21 cellular contexts compared by ENCODE assay signal in the genomic region with DNA sequence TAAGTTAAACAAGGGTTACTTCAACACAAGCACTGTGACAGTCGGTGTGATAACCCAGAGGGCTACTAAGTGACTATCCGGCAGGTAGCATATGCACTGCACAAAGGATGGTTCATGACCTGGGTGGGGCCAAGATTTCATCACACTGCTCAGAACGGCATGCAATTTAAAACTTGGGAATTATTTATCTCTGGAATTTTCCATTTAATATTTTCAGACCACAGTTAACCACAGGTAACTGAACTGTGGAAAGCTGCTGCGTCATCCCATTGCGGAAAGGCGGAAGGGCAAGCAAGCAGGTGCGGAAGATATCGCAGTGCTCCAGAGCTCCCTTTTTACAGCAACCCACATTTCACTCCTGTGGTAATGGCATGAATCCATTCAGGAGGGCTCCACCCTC.
DNase-seq lines count a peak whose midpoint lies in the region; ATAC-seq and TF ChIP-seq lines count a peak whose summit lies in the region.
"Had no signal": no experiment of that assay in that cellular context is flagged by ENCODE, and none has a peak within 500 bp of the region (broad histone marks: within the 10 kb centered on the region; RNA-seq: fewer than 3 reads in every experiment).

No MANE protein-coding gene starts in this region.

- DNase-seq in Caco-2 (peak; percentile 15 to 53), HT-29 (ENCODE audit: low spot score) (peak; percentile 85), Peyer's patch (peak in 2 of 3 donors; percentile 64 to 82), left colon (no peak), hypothalamus (lab: John Stamatoyannopoulos, UW) (no peak)
- DNase-seq: HCEC 1CT, IMR-90, Karpas-422, MG63, NCI-H1417 treated with DMSO at 0.1 percent for 48 hours, NCI-H187, NCI-H345, NCI-H524, RPMI8226, SHP77 had no signal

- H3K36me3 ChIP-seq in Caco-2 (ENCODE audit: control insufficient read depth, insufficient read depth, low read length) (no peaks in the 10 kb centered on the region), Peyer's patch (no peaks in the 10 kb centered on the region)
- H3K36me3 ChIP-seq: MG63 had no signal

- POLR2A ChIA-PET in Caco-2 (lab: Charles Lee), result no interaction called here

- H3K4me3 ChIP-seq in Caco-2 (ENCODE audit: low read depth, low read length) (no peak overlapping the region), Peyer's patch (no peak overlapping the region)
- H3K4me3 ChIP-seq: A549, GM23338, MG63 had no signal

- intact Hi-C loops in Caco-2 (cut with micrococcal nuclease; ENCODE audit: unreplicated experiment) (no loop called here), left colon (cut with DNase I, micrococcal nuclease) (no loop called here)

- H3K4me3 Mint-ChIP-seq in Caco-2 (ENCODE audit: unreplicated experiment), result no peak overlapping the region
- H3K4me3 Mint-ChIP-seq: B cell, GM23338 had no signal

- H3K27ac ChIP-seq in Peyer's patch, result peak overlapping the region in 3 of 4 donors; percentile 40 to 67 (median 67)
- H3K27ac ChIP-seq: A549 had no signal

- H3K4me1 ChIP-seq in Caco-2 (peaks cover 38% of the 10 kb centered on the region), Peyer's patch (peaks cover 0 to 30% (median 0%) of the 10 kb centered on the region in 4 donors)

- no peaks in the 10 kb centered on the region for H3K9me3 Mint-ChIP-seq in Caco-2 (ENCODE audit: unreplicated experiment)
- H3K9me3 Mint-ChIP-seq: GM23338 had no signal

- no peaks in the 10 kb centered on the region for H3K27me3 ChIP-seq in Caco-2 (replicated peaks; ENCODE audit: control insufficient read depth, insufficient read depth, low read length)
- H3K27me3 ChIP-seq in Peyer's patch, result no peaks in the 10 kb centered on the region
- H3K27me3 ChIP-seq: MG63 had no signal

- no peak overlapping the region for H3K27ac Mint-ChIP-seq in Caco-2 (ENCODE audit: unreplicated experiment)
- H3K27ac Mint-ChIP-seq: B cell, GM23338 had no signal

- TF ChIP-seq CTCF in Caco-2 (IDR thresholded peaks at IDR 0.05; ENCODE audit: insufficient read depth in 1 of 2, low read depth in 1 of 2, low read length in 1 of 2, severe bottlenecking in 1 of 2, unreplicated experiment in 1 of 2) (no peak), Peyer's patch (IDR thresholded peaks at IDR 0.05) (no peak)

- peaks cover 21% of the 10 kb centered on the region for H3K4me1 Mint-ChIP-seq in Caco-2 (ENCODE audit: low read depth, unreplicated experiment)

- H3K9me3 ChIP-seq in Caco-2 (no peaks in the 10 kb centered on the region), Peyer's patch (no peaks in the 10 kb centered on the region)
- H3K9me3 ChIP-seq: A549, MG63 had no signal

- no peaks in the 10 kb centered on the region for H3K36me3 Mint-ChIP-seq in Caco-2 (ENCODE audit: insufficient read depth, unreplicated experiment)

- CTCF ChIA-PET in Caco-2 (lab: Charles Lee), result no interaction called here

- H3K27me3 Mint-ChIP-seq in Caco-2 (ENCODE audit: insufficient read depth, unreplicated experiment), result no peaks in the 10 kb centered on the region

- no TSS peak for BruUV-seq in Caco-2 (replicated peaks; lab: Mats Ljungman, UMichigan)

- peak; percentile 45 for ATAC-seq in left colon
- ATAC-seq in GM19023 (IDR thresholded peaks at IDR 0.05; ENCODE audit: unreplicated experiment), result no peak
- no peak for ATAC-seq in HG03159 (IDR thresholded peaks at IDR 0.05; ENCODE audit: unreplicated experiment)
- ATAC-seq in HG03135 (IDR thresholded peaks at IDR 0.05; ENCODE audit: unreplicated experiment), result no peak
- ATAC-seq: A549, GM23338 had no signal

- TF ChIP-seq POLR2A in Peyer's patch (IDR thresholded peaks at IDR 0.05), result no peak

Comparison
In these comparisons a context has a peak if more than half of its experiments do, and no peak if none do; other contexts are left out.
1. DNase-seq: peak in Caco-2 (2 of 2), HT-29 (single experiment) and Peyer's patch (2 of 3); none in left colon (0 of 2) and hypothalamus (0 of 51).